ENCODE assay signal across 2 cellular contexts in the genomic region with DNA sequence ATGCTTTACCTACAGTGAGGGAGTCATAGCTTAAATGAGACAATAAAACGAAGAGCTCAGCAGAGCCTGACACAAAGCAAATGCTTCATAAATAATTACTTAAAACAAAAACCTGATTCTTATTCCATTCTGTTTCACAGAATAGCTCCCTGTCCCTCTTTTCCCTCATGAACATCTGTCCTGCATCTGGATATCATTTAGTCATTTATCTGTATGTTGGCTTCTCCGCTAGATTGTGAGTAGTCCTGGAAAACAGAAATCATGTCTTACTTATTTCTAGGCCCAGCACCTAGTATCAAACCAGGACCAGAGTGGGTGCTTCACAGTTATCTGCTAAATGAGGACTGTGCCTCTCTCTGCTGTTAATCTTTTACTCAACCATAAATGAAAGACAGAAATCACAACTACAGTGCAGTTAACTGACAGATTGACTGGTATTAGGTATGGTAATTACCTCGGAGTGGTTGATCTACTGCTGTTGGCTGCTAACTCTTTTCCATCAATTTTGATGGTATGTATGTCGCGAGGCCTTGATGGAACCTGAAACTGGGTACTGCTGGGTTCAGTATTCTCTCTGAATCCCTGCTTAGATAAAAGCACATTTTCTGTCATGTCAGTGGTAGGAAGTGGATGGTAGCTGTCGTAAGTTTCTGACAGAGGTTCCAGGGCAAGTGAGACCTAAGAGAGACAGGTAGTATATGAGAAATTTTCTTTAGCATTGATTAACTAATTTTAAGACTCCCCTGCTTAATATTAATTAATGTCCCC.
TF ChIP-seq lines count a peak whose summit lies in the region.

No MANE protein-coding gene starts in this region.

TF ChIP-seq in HepG2, 621 proteins besides CTCF, POLR2A, EP300 and RAD21:
- TF ChIP-seq ZNF33B (CRISPR knock-in tag; IDR thresholded peaks at IDR 0.05) (no peak), FOSL1 (CRISPR knock-in tag; IDR thresholded peaks at IDR 0.05; ENCODE audit: borderline replicate concordance) (no peak), MATR3 (CRISPR knock-in tag; IDR thresholded peaks at IDR 0.05) (no peak), ZNF619 (CRISPR knock-in tag; IDR thresholded peaks at IDR 0.05) (no peak), ZSCAN25 (CRISPR knock-in tag; IDR thresholded peaks at IDR 0.05) (no peak), ZFAT (CRISPR knock-in tag; conservative IDR thresholded peaks at IDR 0.05) (no peak), ZNF713 (CRISPR knock-in tag; IDR thresholded peaks at IDR 0.05) (no peak), CEBPB (IDR thresholded peaks at IDR 0.05; ENCODE audit: borderline replicate concordance, low read depth, low read length) (no peak), ZNF543 (CRISPR knock-in tag; IDR thresholded peaks at IDR 0.05) (no peak), ARNTL (CRISPR knock-in tag; IDR thresholded peaks at IDR 0.05) (no peak), EZH2 (conservative IDR thresholded peaks at IDR 0.05; ENCODE audit: low read depth, low read length) (no peak), FOXP1 (IDR thresholded peaks at IDR 0.05) (no peak), FOXP1 (CRISPR knock-in tag; IDR thresholded peaks at IDR 0.05) (no peak), PLRG1 (conservative IDR thresholded peaks at IDR 0.05) (no peak)
- TF ChIP-seq, protein P1, sequence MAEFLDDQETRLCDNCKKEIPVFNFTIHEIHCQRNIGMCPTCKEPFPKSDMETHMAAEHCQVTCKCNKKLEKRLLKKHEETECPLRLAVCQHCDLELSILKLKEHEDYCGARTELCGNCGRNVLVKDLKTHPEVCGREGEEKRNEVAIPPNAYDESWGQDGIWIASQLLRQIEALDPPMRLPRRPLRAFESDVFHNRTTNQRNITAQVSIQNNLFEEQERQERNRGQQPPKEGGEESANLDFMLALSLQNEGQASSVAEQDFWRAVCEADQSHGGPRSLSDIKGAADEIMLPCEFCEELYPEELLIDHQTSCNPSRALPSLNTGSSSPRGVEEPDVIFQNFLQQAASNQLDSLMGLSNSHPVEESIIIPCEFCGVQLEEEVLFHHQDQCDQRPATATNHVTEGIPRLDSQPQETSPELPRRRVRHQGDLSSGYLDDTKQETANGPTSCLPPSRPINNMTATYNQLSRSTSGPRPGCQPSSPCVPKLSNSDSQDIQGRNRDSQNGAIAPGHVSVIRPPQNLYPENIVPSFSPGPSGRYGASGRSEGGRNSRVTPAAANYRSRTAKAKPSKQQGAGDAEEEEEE (CRISPR knock-in tag; IDR thresholded peaks at IDR 0.05; ENCODE audit: borderline replicate concordance) = no peak
- TF ChIP-seq, protein P2, sequence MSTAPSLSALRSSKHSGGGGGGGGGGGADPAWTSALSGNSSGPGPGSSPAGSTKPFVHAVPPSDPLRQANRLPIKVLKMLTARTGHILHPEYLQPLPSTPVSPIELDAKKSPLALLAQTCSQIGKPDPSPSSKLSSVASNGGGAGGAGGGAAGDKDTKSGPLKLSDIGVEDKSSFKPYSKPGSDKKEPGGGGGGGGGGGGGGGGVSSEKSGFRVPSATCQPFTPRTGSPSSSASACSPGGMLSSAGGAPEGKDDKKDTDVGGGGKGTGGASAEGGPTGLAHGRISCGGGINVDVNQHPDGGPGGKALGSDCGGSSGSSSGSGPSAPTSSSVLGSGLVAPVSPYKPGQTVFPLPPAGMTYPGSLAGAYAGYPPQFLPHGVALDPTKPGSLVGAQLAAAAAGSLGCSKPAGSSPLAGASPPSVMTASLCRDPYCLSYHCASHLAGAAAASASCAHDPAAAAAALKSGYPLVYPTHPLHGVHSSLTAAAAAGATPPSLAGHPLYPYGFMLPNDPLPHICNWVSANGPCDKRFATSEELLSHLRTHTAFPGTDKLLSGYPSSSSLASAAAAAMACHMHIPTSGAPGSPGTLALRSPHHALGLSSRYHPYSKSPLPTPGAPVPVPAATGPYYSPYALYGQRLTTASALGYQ (CRISPR knock-in tag; IDR thresholded peaks at IDR 0.05) = no peak
- TF ChIP-seq, protein P3, sequence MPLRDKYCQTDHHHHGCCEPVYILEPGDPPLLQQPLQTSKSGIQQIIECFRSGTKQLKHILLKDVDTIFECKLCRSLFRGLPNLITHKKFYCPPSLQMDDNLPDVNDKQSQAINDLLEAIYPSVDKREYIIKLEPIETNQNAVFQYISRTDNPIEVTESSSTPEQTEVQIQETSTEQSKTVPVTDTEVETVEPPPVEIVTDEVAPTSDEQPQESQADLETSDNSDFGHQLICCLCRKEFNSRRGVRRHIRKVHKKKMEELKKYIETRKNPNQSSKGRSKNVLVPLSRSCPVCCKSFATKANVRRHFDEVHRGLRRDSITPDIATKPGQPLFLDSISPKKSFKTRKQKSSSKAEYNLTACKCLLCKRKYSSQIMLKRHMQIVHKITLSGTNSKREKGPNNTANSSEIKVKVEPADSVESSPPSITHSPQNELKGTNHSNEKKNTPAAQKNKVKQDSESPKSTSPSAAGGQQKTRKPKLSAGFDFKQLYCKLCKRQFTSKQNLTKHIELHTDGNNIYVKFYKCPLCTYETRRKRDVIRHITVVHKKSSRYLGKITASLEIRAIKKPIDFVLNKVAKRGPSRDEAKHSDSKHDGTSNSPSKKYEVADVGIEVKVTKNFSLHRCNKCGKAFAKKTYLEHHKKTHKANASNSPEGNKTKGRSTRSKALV (CRISPR knock-in tag; IDR thresholded peaks at IDR 0.05) = no peak

TF ChIP-seq in H1, 55 proteins besides CTCF, POLR2A, EP300 and RAD21:
- TF ChIP-seq BCL11A (IDR thresholded peaks at IDR 0.05; ENCODE audit: low read depth in 2 of 2, low read length in 2 of 2) = no peak
- TF ChIP-seq RFX5 (IDR thresholded peaks at IDR 0.05; ENCODE audit: borderline replicate concordance, low read depth, low read length) = no peak
- TF ChIP-seq CREB1 (IDR thresholded peaks at IDR 0.05) = no peak
- TF ChIP-seq RXRA (IDR thresholded peaks at IDR 0.05; ENCODE audit: insufficient read depth, low read depth, low read length) = no peak
- TF ChIP-seq, protein P4, sequence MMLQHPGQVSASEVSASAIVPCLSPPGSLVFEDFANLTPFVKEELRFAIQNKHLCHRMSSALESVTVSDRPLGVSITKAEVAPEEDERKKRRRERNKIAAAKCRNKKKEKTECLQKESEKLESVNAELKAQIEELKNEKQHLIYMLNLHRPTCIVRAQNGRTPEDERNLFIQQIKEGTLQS (IDR thresholded peaks at IDR 0.05; ENCODE audit: insufficient read depth, low read depth, low read length) = no peak
- no peak for TF ChIP-seq CBX8 (IDR thresholded peaks at IDR 0.05; ENCODE audit: borderline replicate concordance, low read depth, low read length)
- TF ChIP-seq YY1 (IDR thresholded peaks at IDR 0.05; ENCODE audit: low read depth, low read length) = no peak
- no peak for TF ChIP-seq CHD1 (IDR thresholded peaks at IDR 0.05; ENCODE audit: low read depth, low read length)
- TF ChIP-seq BRCA1 (IDR thresholded peaks at IDR 0.05; ENCODE audit: low read depth, low read length) = no peak
- TF ChIP-seq SIN3A (conservative IDR thresholded peaks at IDR 0.05 in 1 of 2, IDR thresholded peaks at IDR 0.05 in 1 of 2; ENCODE audit: low read depth in 1 of 2, low read length in 2 of 2) = no peak
